ENCODE assay signal across 8 cellular contexts in the genomic region with DNA sequence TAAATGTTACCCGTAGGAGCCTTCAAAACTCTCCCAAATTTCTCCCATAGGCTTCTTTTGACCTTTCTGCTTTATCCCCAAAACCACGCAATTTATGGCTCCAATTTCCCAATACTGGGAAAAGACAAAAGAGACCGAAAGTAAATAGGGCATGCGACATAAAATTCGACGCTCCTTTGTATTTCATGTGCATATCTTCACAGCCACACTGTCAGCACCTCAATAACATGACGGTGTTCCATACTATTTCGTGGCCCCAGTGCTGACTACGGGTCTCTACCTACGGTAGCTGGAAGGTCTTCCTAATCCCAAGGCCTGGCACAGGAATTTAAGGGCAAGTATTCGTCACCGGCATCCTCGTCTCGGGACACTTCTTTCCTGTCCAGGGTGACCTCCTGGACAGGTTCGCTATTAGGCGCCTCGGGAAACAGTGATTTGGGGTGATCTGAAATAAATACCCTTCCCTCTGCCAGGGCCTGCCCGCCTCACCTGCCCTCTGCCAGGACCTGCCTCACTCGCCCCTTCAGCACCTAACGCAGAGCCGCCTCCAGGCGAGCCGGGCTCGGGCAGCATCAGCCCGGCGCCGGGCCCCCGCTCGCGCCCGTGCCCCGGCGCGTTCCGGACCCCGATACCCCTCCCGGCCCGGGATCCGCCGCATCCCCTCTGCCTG. TPM values are rescaled to one million over a fixed set of nuclear protein-coding genes. Genes with fewer than 3 reads are reported as not detected.
A peak's percentile ranks its signal among the peaks of the same experiment; 100 is the strongest.
DNase-seq lines count a peak whose midpoint lies in the region; ATAC-seq and TF ChIP-seq lines count a peak whose summit lies in the region.

No MANE protein-coding gene starts in this region.

- peak overlapping the region; percentile 63 for H3K4me3 ChIP-seq in AG04450 (ENCODE audit: low read depth, low read length)

- POLR2A ChIA-PET in AG04450 (lab: Yijun Ruan, JAX) = no interaction called here

- H3K9me3 ChIP-seq in AG04450 (ENCODE audit: control insufficient read depth, insufficient read depth, low read length) = no peaks in the 10 kb centered on the region; the same call in none of the 2 replicates

- TF ChIP-seq CTCF in AG04450 (IDR thresholded peaks at IDR 0.05; ENCODE audit: low read depth, low read length) = no peak

- DNase-seq in AG04450 (ENCODE audit: low read depth, low spot score) (no peak), NCI-H748 treated with DMSO at 0.1 percent for 48 hours (lab: John Stamatoyannopoulos, UW) (peak; percentile 36), epithelial cell of prostate (ENCODE audit: low read depth, low spot score) (no peak), myocyte (ENCODE audit: low read depth) (peak; percentile 37)
- DNase-seq in activated CD8-positive, alpha-beta memory T cell treated with anti-CD3 and anti-CD28 coated beads, Interleukin-2, amount 50 U/mL, for 48 hours = peak; percentile 82
- peak; percentile 42 to 61 for DNase-seq in stimulated activated CD8-positive, alpha-beta memory T cell treated with anti-CD3 and anti-CD28 coated beads, Interleukin-7, amount 100 ng/mL, for 4 hours (ENCODE audit: low read depth in 2 of 2)

- H3K27me3 ChIP-seq in AG04450 (ENCODE audit: control insufficient read depth, insufficient read depth, low read length) = peaks cover 4% of the 10 kb centered on the region

- no peak overlapping the region for H3K27ac ChIP-seq in AG04450 (ENCODE audit: low read depth, low read length)
- peak overlapping the region; percentile 61 for H3K27ac ChIP-seq in epithelial cell of prostate

- CTCF ChIA-PET in AG04450 (lab: Charles Lee) = interaction anchor here (1.1 kb wide), 1 partner anchor 8 kb away, joined by 3 read pairs; no protein-coding TSS in a partner anchor

- ATAC-seq in GM18868 (IDR thresholded peaks at IDR 0.05; ENCODE audit: unreplicated experiment) (peak; percentile 68), HG03108 (IDR thresholded peaks at IDR 0.05; ENCODE audit: unreplicated experiment) (peak; percentile 55)

RNA-seq across cellular contexts. Expression of a gene that starts 0.7 kb away (rescaled TPM):
- polyA plus RNA-seq in AG04450 (2011; rRNA removed) = 12.1 and 12.5 TPM in 2 replicates
- polyA minus RNA-seq in AG04450 (2011; rRNA and poly(A)+ RNA removed) = 11.6 and 17.3 TPM in 2 replicates
- total RNA-seq in myocyte = 1.7 and 2.9 TPM in 2 replicates
- polyA plus RNA-seq in myocyte (2012) = 4.2 TPM

Comparison
In these comparisons a context has a peak if more than half of its experiments do, and no peak if none do; other contexts are left out.
1. DNase-seq: peak in NCI-H748 treated with DMSO at 0.1 percent for 48 hours (single experiment), activated CD8-positive, alpha-beta memory T cell treated with anti-CD3 and anti-CD28 coated beads, Interleukin-2, amount 50 U/mL, for 48 hours (single experiment), myocyte (single experiment) and stimulated activated CD8-positive, alpha-beta memory T cell treated with anti-CD3 and anti-CD28 coated beads, Interleukin-7, amount 100 ng/mL, for 4 hours (2 of 2); none in AG04450 (single experiment) and epithelial cell of prostate (single experiment).